Comparison of ENCODE assay signal across 8 cellular contexts in the genomic region with DNA sequence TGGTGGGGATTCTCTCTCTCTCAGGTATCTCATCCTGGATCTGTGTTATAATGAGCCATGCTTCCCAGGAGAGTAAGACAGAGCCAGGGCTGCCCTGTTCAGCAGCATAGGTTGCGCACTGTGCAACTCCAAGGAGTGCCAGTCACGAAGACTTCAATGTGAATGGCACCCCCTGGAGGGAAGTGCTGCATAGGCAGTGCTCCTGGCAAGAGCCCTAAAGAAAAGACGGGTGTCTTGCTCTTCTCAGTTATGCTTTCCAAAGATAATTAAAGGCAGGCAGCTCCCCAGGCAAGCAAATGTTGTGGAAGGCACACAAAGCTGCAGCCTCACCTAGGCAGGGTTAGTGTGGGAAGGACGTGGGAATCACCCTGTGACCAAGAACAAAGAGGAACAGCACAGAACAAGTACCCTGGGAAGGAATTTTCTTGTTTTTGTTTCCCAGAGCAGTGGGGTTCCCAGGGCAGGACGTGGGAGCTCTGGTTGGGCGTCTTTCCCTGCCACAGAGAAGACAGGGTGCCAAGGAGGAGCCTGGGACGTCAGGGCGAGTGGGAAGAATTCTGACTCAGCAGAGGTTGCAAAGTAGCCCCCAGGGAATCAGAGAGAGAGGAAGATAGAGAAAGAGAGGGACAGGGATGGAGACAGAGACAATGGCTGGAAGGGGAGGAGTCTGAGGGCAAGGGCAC.
A peak's percentile ranks its signal among the peaks of the same experiment; 100 is the strongest.
DNase-seq lines count a peak whose midpoint lies in the region; FAIRE-seq and TF ChIP-seq lines count a peak whose summit lies in the region.

No MANE protein-coding gene starts in this region.

- POLR2A ChIA-PET in PC-9 (lab: Charles Lee; ENCODE audit: unreplicated experiment), result no interaction called here
- POLR2A ChIA-PET in endothelial cell of umbilical vein (lab: Charles Lee), result no interaction called here

- H2AFZ ChIP-seq in PC-9, result no peak overlapping the region
- H2AFZ ChIP-seq in endothelial cell of umbilical vein (ENCODE audit: low read depth, low read length), result no peak overlapping the region

- no peak overlapping the region for H3K9ac ChIP-seq in endothelial cell of umbilical vein (replicated peaks; ENCODE audit: extremely low read depth, insufficient read depth, low read length)

- H4K20me1 ChIP-seq in PC-9 (ENCODE audit: insufficient read depth) (peaks cover 3% of the 10 kb centered on the region; the same call in 1 of the 2 replicates), endothelial cell of umbilical vein (replicated peaks; ENCODE audit: control insufficient read depth, extremely low read depth, insufficient read depth, low read length) (no peaks in the 10 kb centered on the region)

- H3K36me3 ChIP-seq in PC-9 (ENCODE audit: low read depth) (no peaks in the 10 kb centered on the region), endothelial cell of umbilical vein (ENCODE audit: control insufficient read depth in 2 of 2, extremely low read depth in 1 of 2, insufficient read depth in 2 of 2, low read length in 2 of 2) (no peaks in the 10 kb centered on the region), prostate gland (no peaks in the 10 kb centered on the region)

- H3K27me3 ChIP-seq in PC-9 (ENCODE audit: insufficient read depth, low read depth) (peaks cover 96% of the 10 kb centered on the region), endothelial cell of umbilical vein (ENCODE audit: control insufficient read depth in 2 of 2, insufficient read depth in 2 of 2, low read length in 2 of 2) (peaks cover 41 to 46% of the 10 kb centered on the region in 2 experiments), prostate gland (replicated peaks; ENCODE audit: insufficient read depth) (no peaks in the 10 kb centered on the region)

- CTCF ChIA-PET in PC-9 (lab: Charles Lee) (no interaction called here), endothelial cell of umbilical vein (lab: Charles Lee) (interaction anchor here (1.0 to 3.3 kb wide), 7 partner anchors 9 to 129 kb away, joined by 3 to 26 read pairs (median 9); no protein-coding TSS in a partner anchor)

- H3K4me2 ChIP-seq in PC-9 (no peak overlapping the region), endothelial cell of umbilical vein (ENCODE audit: insufficient read depth, low read length) (no peak overlapping the region)

- DNase-seq in activated naive CD4-positive, alpha-beta T cell treated with Interleukin-2 at 50 U/mL for 16 hours, result peak; percentile 33
- no peak for DNase-seq in activated naive CD4-positive, alpha-beta T cell (lab: John Stamatoyannopoulos, UW)
- no peak for DNase-seq in PC-9
- peak; percentile 18 for DNase-seq in endothelial cell of umbilical vein (ENCODE audit: low read depth, low spot score)
- DNase-seq in stimulated activated CD4-positive, alpha-beta T cell treated with anti-CD3 and anti-CD28 coated beads, Interleukin-4, amount 100 ng/mL, for 4 hours, result peak; percentile 29 to 41
- DNase-seq in NCI-H1048 (lab: John Stamatoyannopoulos, UW), result no peak
- DNase-seq in prostate gland (ENCODE audit: low spot score), result no peak
- DNase-seq in NCI-H748 (lab: John Stamatoyannopoulos, UW; ENCODE audit: unreplicated experiment), result no peak

- H3K4me3 ChIP-seq in PC-9 (no peak overlapping the region), endothelial cell of umbilical vein (replicated peaks in 1 of 3; ENCODE audit: insufficient read depth in 1 of 3, low read depth in 1 of 3, low read length in 3 of 3) (no peak overlapping the region), prostate gland (no peak overlapping the region)

- H3K4me1 ChIP-seq in PC-9 (replicated peaks; ENCODE audit: insufficient read depth) (no peaks in the 10 kb centered on the region), endothelial cell of umbilical vein (ENCODE audit: control insufficient read depth, extremely low read depth, insufficient read depth, low read length) (no peaks in the 10 kb centered on the region), prostate gland (replicated peaks) (no peaks in the 10 kb centered on the region)

- TF ChIP-seq CTCF in PC-9 (conservative IDR thresholded peaks at IDR 0.05) (peak; percentile 54), endothelial cell of umbilical vein (IDR thresholded peaks at IDR 0.05; ENCODE audit: extremely low read depth in 1 of 2, insufficient read depth in 1 of 2, low read depth in 1 of 2, low read length in 2 of 2) (peak; percentile 49 to 51), prostate gland (IDR thresholded peaks at IDR 0.05) (peak in 1 of 4 experiments; percentile 7)

- H3K79me2 ChIP-seq in PC-9 (ENCODE audit: low read depth) (no peaks in the 10 kb centered on the region), endothelial cell of umbilical vein (ENCODE audit: control insufficient read depth, insufficient read depth, low read length) (no peaks in the 10 kb centered on the region)

- 71% methylated on average over 8 of the region's 8 CpGs for WGBS in prostate gland

- no peak for FAIRE-seq in endothelial cell of umbilical vein (lab: Jason Lieb, UNC)

- H3K9me3 ChIP-seq in PC-9 (ENCODE audit: insufficient read depth, low read depth) (no peaks in the 10 kb centered on the region), endothelial cell of umbilical vein (replicated peaks; ENCODE audit: control insufficient read depth, insufficient read depth, low read length) (no peaks in the 10 kb centered on the region), prostate gland (no peaks in the 10 kb centered on the region)

- dilution Hi-C loops in endothelial cell of umbilical vein (cut with MboI; ENCODE audit: extremely low pct_ligation_motif_present, low sequenced_read_pairs), result no loop called here

- BruUV-seq in PC-9 (replicated peaks; lab: Mats Ljungman, UMichigan), result no TSS peak
- no TSS peak for BruUV-seq in endothelial cell of umbilical vein (replicated peaks; lab: Mats Ljungman, UMichigan)

- H3K9me2 ChIP-seq in PC-9 (ENCODE audit: insufficient read depth), result no peaks in the 10 kb centered on the region

- H3K9me1 ChIP-seq in endothelial cell of umbilical vein (replicated peaks; ENCODE audit: control insufficient read depth, extremely low read depth, insufficient read depth, low read length), result no peaks in the 10 kb centered on the region

- H3F3A ChIP-seq in PC-9 (ENCODE audit: insufficient read depth, low read depth), result no peaks in the 10 kb centered on the region

- H3K27ac ChIP-seq in PC-9, result no peak overlapping the region
- no peak overlapping the region for H3K27ac ChIP-seq in endothelial cell of umbilical vein (ENCODE audit: insufficient read depth, low read depth, low read length)
- H3K27ac ChIP-seq in prostate gland, result no peak overlapping the region

- TF ChIP-seq POLR2A in endothelial cell of umbilical vein (IDR thresholded peaks at IDR 0.05; ENCODE audit: low read depth, low read length), result no peak
- TF ChIP-seq POLR2A in prostate gland (IDR thresholded peaks at IDR 0.05), result no peak

- intact Hi-C loops in PC-9 (cut with micrococcal nuclease; ENCODE audit: unreplicated experiment), result no loop called here
- intact Hi-C loops in endothelial cell of umbilical vein (cut with micrococcal nuclease), result loop anchor here (1.0 to 5.0 kb wide), 2 partner anchors 52 to 190 kb away; no protein-coding TSS in a partner anchor
- intact Hi-C loops in prostate gland (cut with DNase I), result loop anchor here (5.0 to 10.0 kb wide), 2 partner anchors 73 to 116 kb away; no protein-coding TSS in a partner anchor

TF ChIP-seq in endothelial cell of umbilical vein, 7 proteins besides CTCF, POLR2A, EP300 and RAD21:
- TF ChIP-seq JUN (IDR thresholded peaks at IDR 0.05; ENCODE audit: borderline replicate concordance, insufficient read depth, insufficient read length, low read depth) (no peak), POLR2AphosphoS5 (IDR thresholded peaks at IDR 0.05; ENCODE audit: insufficient read depth, low read depth, low read length) (no peak), GATA2 (IDR thresholded peaks at IDR 0.05; ENCODE audit: insufficient read depth, insufficient read length, low read depth, low read length) (no peak), MYC (IDR thresholded peaks at IDR 0.05; ENCODE audit: low read depth, low read length) (no peak), EZH2 (IDR thresholded peaks at IDR 0.05; ENCODE audit: borderline replicate concordance, low read depth, low read length, severe bottlenecking) (no peak), FOS (IDR thresholded peaks at IDR 0.05; ENCODE audit: borderline replicate concordance, insufficient read depth, low read length) (no peak)
- TF ChIP-seq, protein P1, sequence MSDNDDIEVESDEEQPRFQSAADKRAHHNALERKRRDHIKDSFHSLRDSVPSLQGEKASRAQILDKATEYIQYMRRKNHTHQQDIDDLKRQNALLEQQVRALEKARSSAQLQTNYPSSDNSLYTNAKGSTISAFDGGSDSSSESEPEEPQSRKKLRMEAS (IDR thresholded peaks at IDR 0.05; ENCODE audit: insufficient read depth, insufficient read length), result no peak

Comparison
In these comparisons a context has a peak if more than half of its experiments do, and no peak if none do; other contexts are left out.
1. DNase-seq: peak in activated naive CD4-positive, alpha-beta T cell treated with Interleukin-2 at 50 U/mL for 16 hours (single experiment), endothelial cell of umbilical vein (single experiment) and stimulated activated CD4-positive, alpha-beta T cell treated with anti-CD3 and anti-CD28 coated beads, Interleukin-4, amount 100 ng/mL, for 4 hours (2 of 2); none in activated naive CD4-positive, alpha-beta T cell (0 of 4), PC-9 (0 of 2), NCI-H1048 (single experiment), prostate gland (single experiment) and NCI-H748 (single experiment).